Comparison of ENCODE assay signal across 8 cellular contexts in genomic region chr3:33114622-33115023, GRCh38. TPM values are rescaled to one million over a fixed set of nuclear protein-coding genes. Genes with fewer than 3 reads are reported as not detected.
A peak's percentile ranks its signal among the peaks of the same experiment; 100 is the strongest.
DNase-seq lines count a peak whose midpoint lies in the region; ATAC-seq and TF ChIP-seq lines count a peak whose summit lies in the region.

No MANE protein-coding gene starts in this region.

- peaks cover 10% of the 10 kb centered on the region; the same call in 1 of the 2 replicates for H3K4me1 ChIP-seq in HUES64 (ENCODE audit: insufficient read depth, low read length)

- H3K27me3 ChIP-seq in HUES64 (ENCODE audit: insufficient read depth, low read length): 0 out of 2 replicates have a peak, but pooled peaks cover 7% of the 10 kb centered on the region

- H3K9ac ChIP-seq in HUES64 (ENCODE audit: low read depth, low read length): no peak overlapping the region

- ATAC-seq in naive B cell (ENCODE audit: low read depth in 2 of 2): no peak
- no peak for ATAC-seq in GM18907 (IDR thresholded peaks at IDR 0.05; ENCODE audit: unreplicated experiment)

- H3K27ac Mint-ChIP-seq in chondrocyte (ENCODE audit: unreplicated experiment) (peak overlapping the region; percentile 94), naive B cell (peak overlapping the region; percentile 61 to 97 (median 88))

- H3K4me3 Mint-ChIP-seq in chondrocyte (ENCODE audit: unreplicated experiment) (peak overlapping the region; percentile 80), naive B cell (peak overlapping the region; percentile 86 to 97 (median 92))

- DNase-seq in AG04449 (ENCODE audit: low read depth, low spot score): no peak
- DNase-seq in chondrocyte (ENCODE audit: low spot score): no peak
- no peak for DNase-seq in naive B cell
- no peak for DNase-seq in stimulated activated CD4-positive, alpha-beta T cell treated with anti-CD3 and anti-CD28 coated beads, Interleukin-2, amount 100 ng/mL, for 48 hours
- DNase-seq in Kasumi-1 (lab: John Stamatoyannopoulos, UW): no peak
- no peak for DNase-seq in NCI-H1092 (lab: John Stamatoyannopoulos, UW)

- H3K36me3 ChIP-seq in HUES64 (ENCODE audit: insufficient read depth, low read length): no peaks in the 10 kb centered on the region

- WGBS in HUES64: 51% methylated on average over 14 of the region's 14 CpGs

- H3K27me3 Mint-ChIP-seq in chondrocyte (ENCODE audit: low read depth) (no peaks in the 10 kb centered on the region), naive B cell (no peaks in the 10 kb centered on the region)

- no peaks in the 10 kb centered on the region for H3K9me3 ChIP-seq in HUES64 (ENCODE audit: insufficient read depth, low read depth, low read length)

- H3K9me3 Mint-ChIP-seq in chondrocyte (ENCODE audit: low read depth) (no peaks in the 10 kb centered on the region), naive B cell (no peaks in the 10 kb centered on the region)

- TF ChIP-seq CTCF in AG04449 (IDR thresholded peaks at IDR 0.05; ENCODE audit: insufficient read depth, low read length, missing control alignments) (no peak), chondrocyte (IDR thresholded peaks at IDR 0.05) (no peak)

- H3K4me3 ChIP-seq in AG04449 (ENCODE audit: low read depth, low read length) (peak overlapping the region; percentile 84), HUES64 (ENCODE audit: low read length) (peak overlapping the region; percentile 66)

- H3K36me3 Mint-ChIP-seq in chondrocyte (ENCODE audit: low read depth): no peaks in the 10 kb centered on the region
- H3K36me3 Mint-ChIP-seq in naive B cell: no peaks in the 10 kb centered on the region

- POLR2A ChIA-PET in AG04449 (lab: Yijun Ruan, JAX): interaction anchor here (0.7 to 2.0 kb wide), 2 partner anchors 10 to 18 kb away, joined by 3 to 13 read pairs; partner anchors contain the start of genes GLB1 and TMPPE

- H3K4me1 Mint-ChIP-seq in chondrocyte (ENCODE audit: low read depth): peaks cover 51% of the 10 kb centered on the region
- peaks cover 28 to 56% (median 47%) of the 10 kb centered on the region in 3 donors for H3K4me1 Mint-ChIP-seq in naive B cell

- CTCF ChIA-PET in AG04449 (lab: Yijun Ruan, JAX): interaction anchor here (1.6 to 4.4 kb wide), 5 partner anchors 15 to 258 kb away, joined by 6 to 34 read pairs (median 9); no protein-coding TSS in a partner anchor

- H3K27ac ChIP-seq in HUES64 (ENCODE audit: low read depth, low read length): peak overlapping the region; percentile 37; the same call in 1 of the 2 replicates

RNA-seq across cellular contexts. Expression of gene CRTAP, which starts 0.8 kb away (rescaled TPM):
- 118 TPM for polyA plus RNA-seq in HUES64 (2013, experiment 1 of 2)
- polyA plus RNA-seq in HUES64 (2013, experiment 2 of 2): 126 TPM
- 269 to 358 TPM (median 276 TPM) in 3 replicates for total RNA-seq in chondrocyte
- 10 to 100 TPM; 66.0 to 87.6 (median 75.1) TPM for polyA plus RNA-seq in naive B cell (ENCODE audit: low read depth in 6 of 6)

RNA-seq across cellular contexts. Expression of gene GLB1, which starts 17.7 kb away (rescaled TPM):
- polyA plus RNA-seq in HUES64 (2013, experiment 1 of 2): 22.4 TPM
- 25.5 TPM for polyA plus RNA-seq in HUES64 (2013, experiment 2 of 2)
- total RNA-seq in chondrocyte: 80.5 to 96.4 TPM (median 95.4 TPM) in 3 replicates
- 10 to 100 TPM; 32.6 to 42.8 (median 39.9) TPM for polyA plus RNA-seq in naive B cell (ENCODE audit: low read depth in 6 of 6)

RNA-seq across cellular contexts. Expression of gene TMPPE, which starts 17.7 kb away (rescaled TPM):
- 0.95 TPM for polyA plus RNA-seq in HUES64 (2013, experiment 1 of 2)
- polyA plus RNA-seq in HUES64 (2013, experiment 2 of 2): 1.1 TPM
- total RNA-seq in chondrocyte: 8.1 to 9.6 TPM (median 9.5 TPM) in 3 replicates
- polyA plus RNA-seq in naive B cell (ENCODE audit: low read depth in 6 of 6): 1 to 10 TPM in 4 of 6 donors, under 1 TPM in 1, not detected in 1; 0.50 to 2.0 (median 1.5) TPM
